ENCODE assay signal across 12 cellular contexts in the genomic region with DNA sequence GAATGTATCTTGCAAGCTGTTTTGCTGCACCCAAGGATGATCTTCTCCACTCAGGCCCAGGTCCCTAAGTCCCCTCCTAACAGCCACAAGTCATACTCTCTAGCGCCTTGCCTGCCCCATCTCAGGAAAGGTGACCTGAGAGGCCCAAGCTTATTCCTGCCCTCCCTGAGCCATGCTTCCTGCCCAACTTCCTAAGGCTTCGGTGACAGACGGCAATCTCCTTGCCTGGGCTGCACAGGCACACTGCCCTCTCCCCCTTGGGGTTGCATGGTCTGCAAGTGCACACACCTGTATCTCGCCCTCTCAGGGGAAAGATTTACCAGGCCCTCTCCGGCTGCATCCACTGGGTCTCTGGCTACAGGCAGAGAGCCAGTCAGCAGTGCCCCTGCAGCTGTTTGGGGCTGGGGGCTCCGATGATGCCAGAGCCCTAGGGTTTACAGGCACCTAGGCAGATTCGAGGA. TPM values are rescaled to one million over a fixed set of nuclear protein-coding genes. Genes with fewer than 3 reads are reported as not detected.
A peak's percentile ranks its signal among the peaks of the same experiment; 100 is the strongest.
DNase-seq lines count a peak whose midpoint lies in the region; ATAC-seq, FAIRE-seq and TF ChIP-seq lines count a peak whose summit lies in the region.
"Had no signal": no experiment of that assay in that cellular context is flagged by ENCODE, and none has a peak within 500 bp of the region (broad histone marks: within the 10 kb centered on the region; RNA-seq: fewer than 3 reads in every experiment).

No MANE protein-coding gene starts in this region.

- POLR2A ChIA-PET in HCT116 (lab: Charles Lee): interaction anchor here (1.6 to 5.8 kb wide), 3 partner anchors 9 to 126 kb away, joined by 6 to 58 read pairs (median 6); partner anchors contain the start of genes MMRN2 and SNCG
- POLR2A ChIA-PET in GM12878 (lab: Charles Lee): interaction anchor here (2.4 kb wide), 1 partner anchor 125 kb away, joined by 7 read pairs; no protein-coding TSS in a partner anchor

- no peak for ATAC-seq in HCT116
- no peak for ATAC-seq in GM12878
- ATAC-seq in GM21390 (IDR thresholded peaks at IDR 0.05; ENCODE audit: unreplicated experiment): no peak
- no peak for ATAC-seq in HG03432 (IDR thresholded peaks at IDR 0.05; ENCODE audit: unreplicated experiment)

- H3K36me3 Mint-ChIP-seq in progenitor cell of endocrine pancreas (ENCODE audit: insufficient read depth): no peaks in the 10 kb centered on the region
- no peaks in the 10 kb centered on the region for H3K36me3 Mint-ChIP-seq in neural progenitor cell
- H3K36me3 Mint-ChIP-seq: naive B cell had no signal

- H2AFZ ChIP-seq in HCT116 (ENCODE audit: low read depth, low read length, poor library complexity, severe bottlenecking): no peak overlapping the region
- peak overlapping the region; percentile 85; the same call in 1 of the 2 replicates for H2AFZ ChIP-seq in GM12878 (ENCODE audit: control insufficient read depth, low read depth, low read length)
- no peak overlapping the region for H2AFZ ChIP-seq in neural progenitor cell (replicated peaks)

- H3K4me1 Mint-ChIP-seq in progenitor cell of endocrine pancreas (ENCODE audit: low read depth): peaks cover 22% of the 10 kb centered on the region
- peaks cover 38% of the 10 kb centered on the region for H3K4me1 Mint-ChIP-seq in neural progenitor cell

- FAIRE-seq in GM12878 (lab: Jason Lieb, UNC): no peak

- TF ChIP-seq POLR2A in HCT116 (IDR thresholded peaks at IDR 0.05; ENCODE audit: borderline replicate concordance, extremely low read depth, insufficient read depth, insufficient read length) (no peak), GM12878 (IDR thresholded peaks at IDR 0.05; ENCODE audit: low read depth, low read length) (no peak), stomach (IDR thresholded peaks at IDR 0.05) (no peak)

- H3K27ac Mint-ChIP-seq in progenitor cell of endocrine pancreas (no peak overlapping the region), neural progenitor cell (no peak overlapping the region)

- RAD21 ChIA-PET in HCT116 (lab: Charles Lee; ENCODE audit: low non-redundant PET in 1 of 2, low total read pairs in 2 of 2, uncharacterized antibody in 2 of 2, unreplicated experiment in 2 of 2): interaction anchor here in 1 of 2 experiments (0.6 kb wide), 1 partner anchor 201 kb away, joined by 7 read pairs; no protein-coding TSS in a partner anchor
- RAD21 ChIA-PET in GM12878 (lab: Charles Lee; ENCODE audit: unreplicated experiment): interaction anchor here (1.0 to 1.8 kb wide), 2 partner anchors 21 to 126 kb away, joined by 4 to 5 read pairs; no protein-coding TSS in a partner anchor

- H3K79me2 ChIP-seq in HCT116 (ENCODE audit: insufficient read depth, low read length): peaks cover 35% of the 10 kb centered on the region
- no peaks in the 10 kb centered on the region for H3K79me2 ChIP-seq in GM12878 (ENCODE audit: control insufficient read depth, insufficient read depth, low read length)
- no peaks in the 10 kb centered on the region for H3K79me2 ChIP-seq in neural progenitor cell (ENCODE audit: low read depth)

- peaks cover 31% of the 10 kb centered on the region for H3F3A ChIP-seq in neural progenitor cell (ENCODE audit: low read depth)

- H3K4me1 ChIP-seq in HCT116 (ENCODE audit: control insufficient read depth in 1 of 2, insufficient read depth in 2 of 2, low read length in 2 of 2) (peaks cover 47 to 82% of the 10 kb centered on the region in 2 experiments), GM12878 (ENCODE audit: control insufficient read depth, insufficient read depth, low read length) (peaks cover 57% of the 10 kb centered on the region), stomach (peaks cover 52 to 63% (median 60%) of the 10 kb centered on the region in 4 donors), neural progenitor cell (peaks cover 35% of the 10 kb centered on the region)

- TF ChIP-seq CTCF in HCT116 (IDR thresholded peaks at IDR 0.05 in 2 of 3, conservative IDR thresholded peaks at IDR 0.05 in 1 of 3; ENCODE audit: borderline replicate concordance in 1 of 3, insufficient read depth in 1 of 3, low read depth in 2 of 3, low read length in 2 of 3): no peak
- no peak for TF ChIP-seq CTCF in GM12878 (IDR thresholded peaks at IDR 0.05 in 2 of 3, conservative IDR thresholded peaks at IDR 0.05 in 1 of 3; ENCODE audit: control insufficient read depth in 2 of 3, extremely low read depth in 1 of 3, insufficient read depth in 1 of 3, low read depth in 3 of 3, low read length in 3 of 3)
- TF ChIP-seq CTCF in stomach (IDR thresholded peaks at IDR 0.05): no peak
- no peak for TF ChIP-seq CTCF in progenitor cell of endocrine pancreas (IDR thresholded peaks at IDR 0.05; ENCODE audit: unreplicated experiment)
- no peak for TF ChIP-seq CTCF in neural progenitor cell (IDR thresholded peaks at IDR 0.05)

- CTCF ChIA-PET in HCT116 (lab: Charles Lee): interaction anchor here (0.8 to 4.3 kb wide), 8 partner anchors 8 to 275 kb away, joined by 3 to 36 read pairs (median 4); partner anchors contain the start of gene SNCG
- CTCF ChIA-PET in GM12878 (lab: Yijun Ruan, JAX): interaction anchor here (0.7 to 3.5 kb wide), 5 partner anchors 11 to 255 kb away, joined by 3 to 25 read pairs (median 7); partner anchors contain the start of gene MMRN2

- WGBS in GM12878 (ENCODE audit: insufficient coverage, insufficient replicate concordance, low lambda C conversion rate, missing lambda C conversion rate): 97% methylated on average over 7 of the region's 7 CpGs
- 63 to 86% (median 81%) methylated on average over 7 of the region's 7 CpGs for WGBS in stomach, 5 donors

- H3K27ac ChIP-seq in HCT116 (ENCODE audit: low read depth, low read length) (peak overlapping the region; percentile 95), GM12878 (ENCODE audit: control insufficient read depth, insufficient read depth) (peak overlapping the region; percentile 88; the same call in 1 of the 2 replicates), stomach (peak overlapping the region in 4 of 5 donors; percentile 91 to 96 (median 94)), neural progenitor cell (no peak overlapping the region)

- peak overlapping the region; percentile 70 to 79 for H3K4me3 ChIP-seq in HCT116 (replicated peaks in 1 of 2; ENCODE audit: low read depth in 1 of 2, low read length in 2 of 2)
- no peak overlapping the region for H3K4me3 ChIP-seq in GM12878
- peak overlapping the region in 2 of 4 donors; percentile 41 to 58 for H3K4me3 ChIP-seq in stomach
- H3K4me3 ChIP-seq in neural progenitor cell: no peak overlapping the region

- in situ Hi-C loops in GM12878 (cut with MboI): no loop called here

- H3K9ac ChIP-seq in HCT116 (ENCODE audit: low read length) (peak overlapping the region; percentile 98), GM12878 (ENCODE audit: control insufficient read depth, insufficient read depth, low read length) (no peak overlapping the region), neural progenitor cell (no peak overlapping the region)

- H3K27me3 ChIP-seq in HCT116 (ENCODE audit: insufficient read depth, low read length) (no peaks in the 10 kb centered on the region), GM12878 (replicated peaks in 1 of 2; ENCODE audit: control insufficient read depth in 2 of 2, insufficient read depth in 2 of 2, low read length in 1 of 2) (no peaks in the 10 kb centered on the region), stomach (peaks cover 0 to 18% (median 3%) of the 10 kb centered on the region in 3 donors), neural progenitor cell (peaks cover 18% of the 10 kb centered on the region)

- no peak for DNase-seq in HCT116 (ENCODE audit: low read depth, low spot score)
- no peak for DNase-seq in GM12878 (ENCODE audit: low read depth, low spot score)
- peak; percentile 6 for DNase-seq in iPS-NIHi7 (ENCODE audit: extremely low spot score)
- peak; percentile 17 for DNase-seq in stomach
- no peak for DNase-seq in progenitor cell of endocrine pancreas (ENCODE audit: low spot score, unreplicated experiment)
- no peak for DNase-seq in neural progenitor cell (ENCODE audit: low spot score)
- DNase-seq: activated gamma-delta T cell treated with Interleukin-2 at 50 U/mL for 16 hours; naive B cell; stimulated activated CD4-positive, alpha-beta T cell treated with anti-CD3 and anti-CD28 coated beads, Interleukin-1b, Interleukin-23, amount 100 ng/mL, for 48 hours had no signal

- SMC1A ChIA-PET in GM12878 (lab: Charles Lee; ENCODE audit: uncharacterized antibody, unreplicated experiment): interaction anchor here (1.4 kb wide), 1 partner anchor 87 kb away, joined by 3 read pairs; no protein-coding TSS in a partner anchor

- peak overlapping the region; percentile 90 for H3K4me2 ChIP-seq in HCT116 (ENCODE audit: low read length)
- H3K4me2 ChIP-seq in GM12878 (ENCODE audit: control insufficient read depth, insufficient read depth): 0 out of 2 replicates have a peak overlapping the region, but pooled peaks have one; percentile 88
- no peak overlapping the region for H3K4me2 ChIP-seq in neural progenitor cell

- TF ChIP-seq RAD21 in HCT116 (IDR thresholded peaks at IDR 0.05; ENCODE audit: low read depth): no peak
- no peak for TF ChIP-seq RAD21 in GM12878 (IDR thresholded peaks at IDR 0.05; ENCODE audit: insufficient read depth, low read depth, low read length)

- no peaks in the 10 kb centered on the region for H3K9me3 ChIP-seq in HCT116 (ENCODE audit: control insufficient read depth in 1 of 2, insufficient read depth in 1 of 2, low read depth in 1 of 2, low read length in 2 of 2)
- no peaks in the 10 kb centered on the region for H3K9me3 ChIP-seq in GM12878 (replicated peaks; ENCODE audit: control insufficient read depth, insufficient read depth, low read length)
- no peaks in the 10 kb centered on the region for H3K9me3 ChIP-seq in stomach
- H3K9me3 ChIP-seq in neural progenitor cell (ENCODE audit: low read depth): no peaks in the 10 kb centered on the region

- no peaks in the 10 kb centered on the region for H3K9me2 ChIP-seq in HCT116 (ENCODE audit: insufficient read depth)

- TF ChIP-seq EP300 in GM12878 (IDR thresholded peaks at IDR 0.05; ENCODE audit: borderline replicate concordance in 1 of 2, control insufficient read depth in 1 of 2, low read depth in 2 of 2, low read length in 2 of 2): no peak
- no peak for TF ChIP-seq EP300 in stomach (IDR thresholded peaks at IDR 0.05)

- no peak overlapping the region for H3K4me3 Mint-ChIP-seq in progenitor cell of endocrine pancreas (ENCODE audit: low read depth)
- no peak overlapping the region for H3K4me3 Mint-ChIP-seq in neural progenitor cell

- no peaks in the 10 kb centered on the region for H3K9me3 Mint-ChIP-seq in progenitor cell of endocrine pancreas (ENCODE audit: low read depth)
- H3K9me3 Mint-ChIP-seq in neural progenitor cell: no peaks in the 10 kb centered on the region

- BruUV-seq in HCT116 (replicated peaks; lab: Mats Ljungman, UMichigan) (no TSS peak), GM12878 (replicated peaks; lab: Mats Ljungman, UMichigan) (no TSS peak)

- intact Hi-C loops in HCT116 (cut with micrococcal nuclease): loop anchor here (2.0 kb wide), 1 partner anchor 29 kb away; no protein-coding TSS in a partner anchor
- intact Hi-C loops in GM12878 (cut with micrococcal nuclease; ENCODE audit: unreplicated experiment): loop anchor here (5.0 kb wide), 1 partner anchor 125 kb away; the partner anchor contains the start of gene GLUD1
- intact Hi-C loops in stomach (cut with DNase I; ENCODE audit: low total_unique reads): no loop called here

- H3K27me3 Mint-ChIP-seq in progenitor cell of endocrine pancreas (peaks cover 16% of the 10 kb centered on the region), neural progenitor cell (ENCODE audit: insufficient read depth, low read depth) (peaks cover 14% of the 10 kb centered on the region)

- H3K36me3 ChIP-seq in HCT116 (ENCODE audit: control insufficient read depth in 1 of 2, insufficient read depth in 2 of 2, low read length in 2 of 2): 0 out of 4 replicates have a peak, but pooled peaks cover 0 to 5% of the 10 kb centered on the region in 2 experiments
- H3K36me3 ChIP-seq in GM12878 (ENCODE audit: control insufficient read depth in 2 of 2, insufficient read depth in 2 of 2, low read length in 1 of 2): no peaks in the 10 kb centered on the region
- H3K36me3 ChIP-seq in stomach: no peaks in the 10 kb centered on the region
- no peaks in the 10 kb centered on the region for H3K36me3 ChIP-seq in neural progenitor cell

- H4K20me1 ChIP-seq in HCT116 (ENCODE audit: insufficient read depth): no peaks in the 10 kb centered on the region
- no peaks in the 10 kb centered on the region for H4K20me1 ChIP-seq in GM12878 (ENCODE audit: control insufficient read depth, insufficient read depth)
- H4K20me1 ChIP-seq in neural progenitor cell (ENCODE audit: low read depth): no peaks in the 10 kb centered on the region

RNA-seq across cellular contexts. Expression of gene ADIRF, which starts 0.8 kb away (rescaled TPM):
- total RNA-seq in HCT116 (2021; ENCODE audit: unreplicated experiment) (448 TPM), GM12878 (2014; rRNA removed) (0.56 TPM in 1 of 2 replicates, not detected in the other), GM12878 (2014; rRNA removed; fragmentation: Illumina TruSeq; extraction: Trizol) (not detected in 2 replicates), GM12878 (2021) (0.64 and 0.72 TPM in 2 replicates), stomach (10 to 100 TPM in 4 of 5 donors, 1 to 10 TPM in 1; 1.2 to 98.2 (median 28.6) TPM), progenitor cell of endocrine pancreas (not detected in 2 replicates), neural progenitor cell (ENCODE audit: low replicate concordance) (not detected in 2 replicates)
- 582 and 667 TPM in 2 replicates for polyA plus RNA-seq in HCT116 (2012)
- not detected in 2 replicates for total RNA-seq in GM12878 (2013; cell fraction: nucleolus; rRNA removed)
- polyA plus RNA-seq in GM12878 (2011; ENCODE audit: low read depth): not detected
- polyA plus RNA-seq in GM12878 (2011; rRNA removed) (0.38 and 0.40 TPM in 2 replicates), GM12878 (2014; fragmentation: Illumina TruSeq; extraction: Trizol) (0.12 TPM in 1 of 2 replicates, not detected in the other), GM12878 (2014; fragmentation: Nextera tagmentation; extraction: Ambion mirVana) (under 1 TPM; 0.77 to 0.98 TPM), GM12878 (2014; rRNA removed) (not detected in 2 replicates), GM12878 (2016; fragmentation: Nextera tagmentation; extraction: Ambion mirVana) (1 to 10 TPM; 1.9 to 2.5 TPM), stomach (100 to 1,000 TPM in 2 of 3 donors, 10 to 100 TPM in 1; 96.4 to 249 (median 101) TPM)
- 0.24 and 0.27 TPM in 2 replicates for polyA plus RNA-seq in GM12878 (2011; cell fraction: cytosol; rRNA removed)
- 0.37 and 0.48 TPM in 2 replicates for polyA plus RNA-seq in GM12878 (2011; cell fraction: nucleus; rRNA removed)
- polyA plus RNA-seq in GM12878 (2012): 0.51 and 3.4 TPM in 2 replicates
- polyA minus RNA-seq in GM12878 (2011; rRNA and poly(A)+ RNA removed): not detected in 2 replicates
- not detected in 2 replicates for polyA minus RNA-seq in GM12878 (2011; cell fraction: cytosol; rRNA and poly(A)+ RNA removed)
- polyA minus RNA-seq in GM12878 (2011; cell fraction: nucleus; rRNA and poly(A)+ RNA removed): not detected in 2 replicates

RNA-seq across cellular contexts. Expression of gene SNCG, which starts 9.1 kb away (rescaled TPM):
- total RNA-seq in HCT116 (2021; ENCODE audit: unreplicated experiment): 61.1 TPM
- polyA plus RNA-seq in HCT116 (2012): 120 and 159 TPM in 2 replicates
- not detected in 2 replicates for total RNA-seq in GM12878 (2013; cell fraction: nucleolus; rRNA removed)
- 0.33 TPM in 1 of 2 replicates, not detected in the other for total RNA-seq in GM12878 (2014; rRNA removed)
- total RNA-seq in GM12878 (2014; rRNA removed; fragmentation: Illumina TruSeq; extraction: Trizol): not detected in 2 replicates
- 0.33 and 0.35 TPM in 2 replicates for total RNA-seq in GM12878 (2021)
- not detected for polyA plus RNA-seq in GM12878 (2011; ENCODE audit: low read depth)
- 0.22 TPM in 1 of 2 replicates, not detected in the other for polyA plus RNA-seq in GM12878 (2011; rRNA removed)
- 0.10 and 0.28 TPM in 2 replicates for polyA plus RNA-seq in GM12878 (2011; cell fraction: cytosol; rRNA removed)
- 0.19 TPM in 1 of 2 replicates, not detected in the other for polyA plus RNA-seq in GM12878 (2011; cell fraction: nucleus; rRNA removed)
- 0.31 TPM in 1 of 2 replicates, not detected in the other for polyA plus RNA-seq in GM12878 (2012)
- polyA plus RNA-seq in GM12878 (2014; fragmentation: Illumina TruSeq; extraction: Trizol): not detected in 2 replicates
- not detected for polyA plus RNA-seq in GM12878 (2014; fragmentation: Nextera tagmentation; extraction: Ambion mirVana)
- not detected in 2 replicates for polyA plus RNA-seq in GM12878 (2014; rRNA removed)
- 1 to 10 TPM in 1 of 2 experiments, under 1 TPM in 1; 0.51 to 1.3 TPM for polyA plus RNA-seq in GM12878 (2016; fragmentation: Nextera tagmentation; extraction: Ambion mirVana)
- not detected in 2 replicates for polyA minus RNA-seq in GM12878 (2011; rRNA and poly(A)+ RNA removed)
- polyA minus RNA-seq in GM12878 (2011; cell fraction: cytosol; rRNA and poly(A)+ RNA removed): not detected in 2 replicates
- not detected in 2 replicates for polyA minus RNA-seq in GM12878 (2011; cell fraction: nucleus; rRNA and poly(A)+ RNA removed)
- 1 to 10 TPM in 4 of 5 donors, not detected in 1; 3.8 to 7.6 (median 5.6) TPM for total RNA-seq in stomach
- 10 to 100 TPM; 10.9 to 59.6 (median 26.4) TPM for polyA plus RNA-seq in stomach
- 14.6 and 17.5 TPM in 2 replicates for total RNA-seq in progenitor cell of endocrine pancreas
- not detected in 2 replicates for total RNA-seq in neural progenitor cell (ENCODE audit: low replicate concordance)

RNA-seq across cellular contexts. Expression of gene MMRN2, which starts 10.1 kb away (rescaled TPM):
- total RNA-seq in HCT116 (2021; ENCODE audit: unreplicated experiment) (8.3 TPM), GM12878 (2014; rRNA removed) (0.33 and 1.0 TPM in 2 replicates), GM12878 (2014; rRNA removed; fragmentation: Illumina TruSeq; extraction: Trizol) (0.22 and 0.55 TPM in 2 replicates), GM12878 (2021) (0.40 and 0.95 TPM in 2 replicates), stomach (10 to 100 TPM in 3 of 5 donors, 1 to 10 TPM in 2; 1.8 to 40.0 (median 12.9) TPM), progenitor cell of endocrine pancreas (1.5 and 1.6 TPM in 2 replicates), neural progenitor cell (ENCODE audit: low replicate concordance) (0.28 and 1.4 TPM in 2 replicates)
- polyA plus RNA-seq in HCT116 (2012): 16.8 and 19.6 TPM in 2 replicates
- 4.0 and 5.9 TPM in 2 replicates for total RNA-seq in GM12878 (2013; cell fraction: nucleolus; rRNA removed)
- 7.0 TPM for polyA plus RNA-seq in GM12878 (2011; ENCODE audit: low read depth)
- polyA plus RNA-seq in GM12878 (2011; rRNA removed) (0.58 and 1.3 TPM in 2 replicates), GM12878 (2014; fragmentation: Illumina TruSeq; extraction: Trizol) (0.54 TPM in 1 of 2 replicates, not detected in the other), GM12878 (2014; fragmentation: Nextera tagmentation; extraction: Ambion mirVana) (under 1 TPM in 1 of 2 experiments, not detected in 1; 0.09 TPM), GM12878 (2014; rRNA removed) (0.11 and 0.19 TPM in 2 replicates), GM12878 (2016; fragmentation: Nextera tagmentation; extraction: Ambion mirVana) (not detected), stomach (1 to 10 TPM in 2 of 3 donors, under 1 TPM in 1; 1.00 to 5.0 (median 3.1) TPM)
- polyA plus RNA-seq in GM12878 (2011; cell fraction: cytosol; rRNA removed): 0.43 and 0.48 TPM in 2 replicates
- 2.8 and 3.2 TPM in 2 replicates for polyA plus RNA-seq in GM12878 (2011; cell fraction: nucleus; rRNA removed)
- 0.12 and 0.80 TPM in 2 replicates for polyA plus RNA-seq in GM12878 (2012)
- 0.37 and 1.2 TPM in 2 replicates for polyA minus RNA-seq in GM12878 (2011; rRNA and poly(A)+ RNA removed)
- not detected in 2 replicates for polyA minus RNA-seq in GM12878 (2011; cell fraction: cytosol; rRNA and poly(A)+ RNA removed)
- polyA minus RNA-seq in GM12878 (2011; cell fraction: nucleus; rRNA and poly(A)+ RNA removed): 0.60 and 1.1 TPM in 2 replicates

RNA-seq across cellular contexts. Expression of gene FAM25A, which starts 52.6 kb away (rescaled TPM):
- total RNA-seq in HCT116 (2021; ENCODE audit: unreplicated experiment) (2.7 TPM), GM12878 (2014; rRNA removed) (not detected in 2 replicates), GM12878 (2014; rRNA removed; fragmentation: Illumina TruSeq; extraction: Trizol) (not detected in 2 replicates), GM12878 (2021) (not detected in 2 replicates), stomach (not detected), progenitor cell of endocrine pancreas (not detected in 2 replicates), neural progenitor cell (ENCODE audit: low replicate concordance) (not detected in 2 replicates)
- polyA plus RNA-seq in HCT116 (2012): 10.4 and 12.6 TPM in 2 replicates
- not detected in 2 replicates for total RNA-seq in GM12878 (2013; cell fraction: nucleolus; rRNA removed)
- not detected for polyA plus RNA-seq in GM12878 (2011; ENCODE audit: low read depth)
- polyA plus RNA-seq in GM12878 (2011; rRNA removed) (not detected in 2 replicates), GM12878 (2014; fragmentation: Illumina TruSeq; extraction: Trizol) (not detected in 2 replicates), GM12878 (2014; fragmentation: Nextera tagmentation; extraction: Ambion mirVana) (not detected), GM12878 (2014; rRNA removed) (not detected in 2 replicates), GM12878 (2016; fragmentation: Nextera tagmentation; extraction: Ambion mirVana) (not detected), stomach (10 to 100 TPM in 1 of 3 donors, not detected in 2; 11.9 TPM)
- not detected in 2 replicates for polyA plus RNA-seq in GM12878 (2011; cell fraction: cytosol; rRNA removed)
- not detected in 2 replicates for polyA plus RNA-seq in GM12878 (2011; cell fraction: nucleus; rRNA removed)
- not detected in 2 replicates for polyA plus RNA-seq in GM12878 (2012)
- polyA minus RNA-seq in GM12878 (2011; rRNA and poly(A)+ RNA removed): not detected in 2 replicates
- not detected in 2 replicates for polyA minus RNA-seq in GM12878 (2011; cell fraction: cytosol; rRNA and poly(A)+ RNA removed)
- not detected in 2 replicates for polyA minus RNA-seq in GM12878 (2011; cell fraction: nucleus; rRNA and poly(A)+ RNA removed)
- total RNA-seq: dermis microvascular lymphatic vessel endothelial cell had no signal

Comparison
In these comparisons a context has a peak if more than half of its experiments do, and no peak if none do; other contexts are left out.
1. DNase-seq: peak in iPS-NIHi7 (single experiment) and stomach (single experiment); none in HCT116 (single experiment), GM12878 (single experiment), progenitor cell of endocrine pancreas (single experiment) and neural progenitor cell (single experiment).
2. H3K4me3 ChIP-seq: peak in HCT116 (2 of 2); none in GM12878 (single experiment) and neural progenitor cell (single experiment).